Comparison of ENCODE assay signal across 31 cellular contexts in the genomic region with DNA sequence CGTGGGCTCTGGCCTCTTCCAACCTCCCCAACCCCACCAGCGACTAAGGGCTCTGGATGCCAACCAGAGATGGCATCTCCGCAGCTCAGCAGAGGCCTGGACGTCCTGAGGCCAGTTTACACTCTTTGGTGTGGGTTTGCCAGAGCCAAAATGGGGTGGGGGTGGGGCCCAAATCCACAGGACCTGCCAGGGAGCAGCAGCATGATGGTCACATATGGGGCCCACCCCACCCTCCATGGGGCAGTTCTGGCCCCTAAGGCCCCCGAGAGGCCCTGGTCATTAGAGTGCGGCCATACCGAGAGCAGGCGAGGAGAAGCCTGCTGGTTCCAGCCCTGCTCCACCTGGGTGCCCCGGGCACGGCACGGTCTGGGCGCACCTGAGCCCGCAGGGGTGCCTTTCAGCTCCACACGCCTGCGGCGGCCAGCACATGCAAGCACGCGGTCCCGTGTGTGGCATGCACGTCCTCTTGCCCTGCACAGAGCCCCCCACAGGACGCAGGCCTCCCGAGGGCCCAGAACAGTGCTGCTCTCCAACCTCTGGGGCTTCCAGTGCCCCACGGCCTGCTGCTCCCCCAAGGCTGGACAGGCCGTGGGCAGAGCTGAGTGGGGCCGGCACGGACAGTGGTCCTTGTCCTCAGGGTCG. TPM values are rescaled to one million over a fixed set of nuclear protein-coding genes. Genes with fewer than 3 reads are reported as not detected.
"Had no signal": no experiment of that assay in that cellular context is flagged by ENCODE, and none has a peak within 500 bp of the region (broad histone marks: within the 10 kb centered on the region; RNA-seq: fewer than 3 reads in every experiment).

No MANE protein-coding gene starts in this region.

- H3K4me3 ChIP-seq: breast epithelium, cardiac muscle cell, colonic mucosa, gastroesophageal sphincter, heart right ventricle had no signal

- DNase-seq: activated CD4-positive, alpha-beta memory T cell treated with anti-CD3 and anti-CD28 coated beads for 36 hours; activated CD4-positive, alpha-beta T cell treated with anti-CD3 and anti-CD28 coated beads for 36 hours; activated CD4-positive, alpha-beta T cell treated with anti-CD3 and anti-CD28 coated beads, Interleukin-2, amount 10 ng/mL, durations not matched to agents 24 days and 14 days; activated CD4-positive, CD25-positive, alpha-beta regulatory T cell; activated CD4-positive, CD25-positive, alpha-beta regulatory T cell treated with anti-CD3 and anti-CD28 coated beads, Interleukin-2, amount 50 U/mL, for 72 hours; activated CD8-positive, alpha-beta memory T cell treated with anti-CD3 and anti-CD28 coated beads, Interleukin-2, amount 10 ng/mL, durations not matched to agents 7 days and 5 days; activated CD8-positive, alpha-beta memory T cell treated with anti-CD3 and anti-CD28 coated beads, Interleukin-2, amount 50 U/mL, for 4 hours; activated CD8-positive, alpha-beta T cell treated with anti-CD3 and anti-CD28 coated beads, Interleukin-2, amount 10 ng/mL, durations not matched to agents 7 days and 5 days; activated effector memory CD4-positive, alpha-beta T cell treated with anti-CD3 and anti-CD28 coated beads, Interleukin-2, amount 50 U/mL, for 16 hours; activated naive CD4-positive, alpha-beta T cell treated with anti-CD3 and anti-CD28 coated beads for 36 hours; activated naive CD8-positive, alpha-beta T cell treated with anti-CD3 and anti-CD28 coated beads, Interleukin-2, amount 10 ng/mL, durations not matched to agents 7 days and 5 days; activated T-cell treated with anti-CD3 and anti-CD28 coated beads, Interleukin-2, amount 50 U/mL, for 1 hour; activated T-cell treated with anti-CD3 and anti-CD28 coated beads, Interleukin-2, amount 50 U/mL, for 48 hours; amygdala; aorta; central memory CD4-positive, alpha-beta T cell; cerebellar nuclear complex; colonic mucosa; effector CD8-positive, alpha-beta T cell; esophagus squamous epithelium; foreskin melanocyte; T-helper 2 cell had no signal

- H3K27ac ChIP-seq: breast epithelium, cardiac muscle cell, colonic mucosa, epithelial cell of prostate, esophagus squamous epithelium, gastroesophageal sphincter, heart right ventricle had no signal

- H3K4me3 Mint-ChIP-seq: activated CD4-positive, alpha-beta memory T cell treated with anti-CD3 and anti-CD28 coated beads for 36 hours; activated CD4-positive, alpha-beta T cell treated with anti-CD3 and anti-CD28 coated beads for 36 hours; activated CD4-positive, alpha-beta T cell treated with anti-CD3 and anti-CD28 coated beads, Interleukin-2, amount 10 ng/mL, durations not matched to agents 24 days and 14 days; activated CD8-positive, alpha-beta memory T cell treated with anti-CD3 and anti-CD28 coated beads, Interleukin-2, amount 10 ng/mL, durations not matched to agents 7 days and 5 days; activated CD8-positive, alpha-beta T cell treated with anti-CD3 and anti-CD28 coated beads, Interleukin-2, amount 10 ng/mL, durations not matched to agents 7 days and 5 days; activated naive CD4-positive, alpha-beta T cell treated with anti-CD3 and anti-CD28 coated beads for 36 hours; activated naive CD8-positive, alpha-beta T cell treated with anti-CD3 and anti-CD28 coated beads, Interleukin-2, amount 10 ng/mL, durations not matched to agents 7 days and 5 days; activated T-helper 1 cell treated with anti-CD3 and anti-CD28 coated beads, Interleukin-12 subunit alpha, Interleukin-12 subunit beta, Interleukin-2, Interleukin-4 antibody, amounts not matched to agents 30 ng/mL and 10 ng/mL and 1 ng/mL, durations not matched to agents 14 hours and 24 hours and 36 hours; brain had no signal

- H3K36me3 ChIP-seq: breast epithelium, cardiac muscle cell, colonic mucosa, esophagus squamous epithelium, heart right ventricle had no signal

- H3K27ac Mint-ChIP-seq: activated CD4-positive, alpha-beta memory T cell treated with anti-CD3 and anti-CD28 coated beads for 36 hours; activated CD4-positive, alpha-beta T cell treated with anti-CD3 and anti-CD28 coated beads for 36 hours; activated CD4-positive, alpha-beta T cell treated with anti-CD3 and anti-CD28 coated beads, Interleukin-2, amount 10 ng/mL, durations not matched to agents 24 days and 14 days; activated CD8-positive, alpha-beta memory T cell treated with anti-CD3 and anti-CD28 coated beads, Interleukin-2, amount 10 ng/mL, durations not matched to agents 7 days and 5 days; activated CD8-positive, alpha-beta T cell treated with anti-CD3 and anti-CD28 coated beads, Interleukin-2, amount 10 ng/mL, durations not matched to agents 7 days and 5 days; activated naive CD4-positive, alpha-beta T cell treated with anti-CD3 and anti-CD28 coated beads for 36 hours; activated naive CD4-positive, alpha-beta T cell treated with anti-CD3 and anti-CD28 coated beads, Interleukin-2, amount 50 U/mL, for 72 hours; activated naive CD8-positive, alpha-beta T cell treated with anti-CD3 and anti-CD28 coated beads, Interleukin-2, amount 10 ng/mL, durations not matched to agents 7 days and 5 days; activated T-helper 1 cell treated with anti-CD3 and anti-CD28 coated beads, Interleukin-12 subunit alpha, Interleukin-12 subunit beta, Interleukin-2, Interleukin-4 antibody, amounts not matched to agents 30 ng/mL and 10 ng/mL and 1 ng/mL, durations not matched to agents 14 hours and 24 hours and 36 hours; activated T-helper 2 cell treated with anti-CD3 and anti-CD28 coated beads, Interferon-gamma antibody, Interleukin-2, Interleukin-4, amounts not matched to agents 10 μg/mL and 5 μg/mL and 100 μg/mL, durations not matched to agents 14 hours and 24 hours and 36 hours; brain had no signal

- H3K9me3 Mint-ChIP-seq: activated CD4-positive, alpha-beta memory T cell treated with anti-CD3 and anti-CD28 coated beads for 36 hours; activated CD4-positive, alpha-beta T cell treated with anti-CD3 and anti-CD28 coated beads, Interleukin-2, amount 10 ng/mL, durations not matched to agents 24 days and 14 days; activated naive CD4-positive, alpha-beta T cell treated with anti-CD3 and anti-CD28 coated beads for 36 hours; activated naive CD4-positive, alpha-beta T cell treated with anti-CD3 and anti-CD28 coated beads, Interleukin-2, amount 50 U/mL, for 72 hours; activated naive CD8-positive, alpha-beta T cell treated with anti-CD3 and anti-CD28 coated beads, Interleukin-2, amount 10 ng/mL, durations not matched to agents 7 days and 5 days; activated T-helper 1 cell treated with anti-CD3 and anti-CD28 coated beads, Interleukin-12 subunit alpha, Interleukin-12 subunit beta, Interleukin-2, Interleukin-4 antibody, amounts not matched to agents 30 ng/mL and 10 ng/mL and 1 ng/mL, durations not matched to agents 14 hours and 24 hours and 36 hours; activated T-helper 2 cell treated with anti-CD3 and anti-CD28 coated beads, Interferon-gamma antibody, Interleukin-2, Interleukin-4, amounts not matched to agents 10 μg/mL and 5 μg/mL and 100 μg/mL, durations not matched to agents 14 hours and 24 hours and 36 hours; brain had no signal

- H3K4me1 Mint-ChIP-seq: activated CD4-positive, alpha-beta T cell treated with anti-CD3 and anti-CD28 coated beads for 36 hours; activated CD4-positive, alpha-beta T cell treated with anti-CD3 and anti-CD28 coated beads, Interleukin-2, amount 10 ng/mL, durations not matched to agents 24 days and 14 days; activated CD8-positive, alpha-beta memory T cell treated with anti-CD3 and anti-CD28 coated beads, Interleukin-2, amount 10 ng/mL, durations not matched to agents 7 days and 5 days; activated naive CD8-positive, alpha-beta T cell treated with anti-CD3 and anti-CD28 coated beads, Interleukin-2, amount 10 ng/mL, durations not matched to agents 7 days and 5 days; brain had no signal

- H3K36me3 Mint-ChIP-seq: activated CD4-positive, alpha-beta memory T cell treated with anti-CD3 and anti-CD28 coated beads for 36 hours; activated CD8-positive, alpha-beta memory T cell treated with anti-CD3 and anti-CD28 coated beads, Interleukin-2, amount 10 ng/mL, durations not matched to agents 7 days and 5 days; activated naive CD4-positive, alpha-beta T cell treated with anti-CD3 and anti-CD28 coated beads, Interleukin-2, amount 50 U/mL, for 72 hours; activated naive CD8-positive, alpha-beta T cell treated with anti-CD3 and anti-CD28 coated beads, Interleukin-2, amount 10 ng/mL, durations not matched to agents 7 days and 5 days; brain had no signal

- H3K27me3 Mint-ChIP-seq: activated CD4-positive, alpha-beta memory T cell treated with anti-CD3 and anti-CD28 coated beads for 36 hours; activated CD4-positive, alpha-beta T cell treated with anti-CD3 and anti-CD28 coated beads, Interleukin-2, amount 10 ng/mL, durations not matched to agents 24 days and 14 days; activated CD8-positive, alpha-beta memory T cell treated with anti-CD3 and anti-CD28 coated beads, Interleukin-2, amount 10 ng/mL, durations not matched to agents 7 days and 5 days; brain had no signal

- H3K9me3 ChIP-seq: breast epithelium, colonic mucosa, esophagus squamous epithelium, gastroesophageal sphincter, heart right ventricle had no signal

- ATAC-seq: activated CD4-positive, alpha-beta T cell treated with anti-CD3 and anti-CD28 coated beads for 36 hours; activated CD8-positive, alpha-beta memory T cell treated with anti-CD3 and anti-CD28 coated beads, Interleukin-2, amount 10 ng/mL, durations not matched to agents 7 days and 5 days; activated CD8-positive, alpha-beta T cell treated with anti-CD3 and anti-CD28 coated beads, Interleukin-2, amount 10 ng/mL, durations not matched to agents 7 days and 5 days; activated naive CD4-positive, alpha-beta T cell treated with anti-CD3 and anti-CD28 coated beads, Interleukin-2, amount 50 U/mL, for 72 hours; gastroesophageal sphincter; heart right ventricle had no signal

RNA-seq across cellular contexts. Expression of a gene that starts 4.8 kb away (rescaled TPM):
- polyA plus RNA-seq: cardiac muscle cell had no signal

RNA-seq across cellular contexts. Expression of a gene that starts 27.8 kb away (rescaled TPM):
- total RNA-seq: cardiac muscle cell had no signal
- polyA plus RNA-seq: cardiac muscle cell had no signal
